Comparison of ENCODE assay signal across 8 cellular contexts in the genomic region with DNA sequence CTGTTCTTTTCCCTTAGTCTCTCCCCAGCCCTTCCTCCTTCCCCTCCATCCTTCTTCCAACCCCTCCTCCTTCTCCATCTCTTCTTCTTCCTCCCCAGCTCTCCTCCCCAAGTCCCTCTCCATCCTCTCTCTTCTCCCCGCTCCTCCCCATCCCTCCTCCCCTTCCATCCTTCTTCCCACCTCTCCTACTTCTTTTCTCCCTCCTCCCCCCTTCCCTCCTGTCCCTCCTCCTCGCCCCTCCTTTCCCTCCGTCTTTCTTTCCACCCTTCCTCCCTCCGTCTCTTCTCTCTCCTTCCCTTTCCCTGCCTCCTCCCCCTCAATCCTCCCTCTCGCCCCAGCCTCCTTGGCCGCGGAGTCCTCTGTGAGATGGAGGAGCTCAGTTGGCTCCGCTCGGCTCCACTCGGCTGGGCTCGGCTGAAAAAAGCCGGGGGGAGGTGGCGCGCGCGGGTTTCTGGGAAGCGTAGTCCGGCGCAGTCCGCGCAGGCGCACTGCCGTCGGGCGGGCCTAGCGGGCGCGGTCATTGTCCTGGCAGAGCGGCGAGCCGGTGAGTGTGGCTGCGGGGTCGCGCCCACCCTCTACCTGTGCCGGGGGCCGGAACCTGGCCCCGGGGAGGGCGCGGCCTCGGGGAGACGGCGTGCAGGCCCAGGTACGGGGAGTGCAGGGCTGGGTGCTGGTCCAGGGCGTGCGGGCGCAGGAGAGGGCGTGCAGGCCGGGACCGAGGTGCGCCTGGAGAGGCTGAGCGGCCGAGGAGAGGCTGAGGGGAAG. TPM values are rescaled to one million over a fixed set of nuclear protein-coding genes. Genes with fewer than 3 reads are reported as not detected.
DNase-seq lines count a peak whose midpoint lies in the region; ATAC-seq and TF ChIP-seq lines count a peak whose summit lies in the region.

TSS of gene ZNF71 (plus strand) at position 520 of the 765 bp plus-strand sequence. CDS start 6,257 bp downstream, outside the sequence.

- H3K4me3 ChIP-seq in DND-41 (ENCODE audit: low read depth in 1 of 2, low read length in 2 of 2) (peak within 1 kb of the TSS; percentile 23 to 73), MG63 (peak within 1 kb of the TSS; percentile 99), SK-N-MC (peak within 1 kb of the TSS; percentile 93)

- H3K27me3 ChIP-seq in DND-41 (ENCODE audit: insufficient read depth, low read length, poor library complexity): no peaks in the 10 kb centered on the region
- no peaks in the 10 kb centered on the region for H3K27me3 ChIP-seq in MG63

- H3K9ac ChIP-seq in DND-41 (ENCODE audit: low read depth, low read length) (peak within 1 kb of the TSS; percentile 59), SK-N-MC (ENCODE audit: insufficient read length) (peak within 1 kb of the TSS; percentile 92)

- H3K79me2 ChIP-seq in DND-41 (ENCODE audit: insufficient read depth, low read length): peaks cover 44% of the 10 kb centered on the region

- H3K9me3 ChIP-seq in DND-41 (ENCODE audit: insufficient read depth, low read length, severe bottlenecking) (peaks cover 4% of the 10 kb centered on the region), MG63 (peaks cover 25% of the 10 kb centered on the region), SK-N-MC (ENCODE audit: low read depth, low read length) (peaks cover 24% of the 10 kb centered on the region)

- H3K27ac ChIP-seq in DND-41 (ENCODE audit: low read length): peak within 1 kb of the TSS; percentile 40
- no peak within 1 kb of the TSS for H3K27ac ChIP-seq in SK-N-MC

- H3K4me2 ChIP-seq in DND-41 (ENCODE audit: insufficient read depth, low read length): peak within 1 kb of the TSS; percentile 68

- peaks cover 24% of the 10 kb centered on the region for H3K4me1 ChIP-seq in DND-41 (ENCODE audit: insufficient read depth, low read length)

- H3K36me3 ChIP-seq in DND-41 (ENCODE audit: insufficient read depth, low read length): peaks cover 14% of the 10 kb centered on the region
- H3K36me3 ChIP-seq in MG63: peaks cover 20% of the 10 kb centered on the region
- H3K36me3 ChIP-seq in SK-N-MC (ENCODE audit: insufficient read depth, low read length): peaks cover 30% of the 10 kb centered on the region

- ATAC-seq in DND-41 (ENCODE audit: insufficient read depth, low read depth): peak; percentile 95

- peaks cover 4% of the 10 kb centered on the region; the same call in 1 of the 2 replicates for H4K20me1 ChIP-seq in DND-41 (ENCODE audit: insufficient read depth, low read length)

- TF ChIP-seq CTCF in DND-41 (IDR thresholded peaks at IDR 0.05; ENCODE audit: borderline replicate concordance, extremely low read depth, low read length, poor library complexity, severe bottlenecking): no peak

- DNase-seq in DND-41: peak; percentile 91
- DNase-seq in H4 (ENCODE audit: low spot score): peak; percentile 88
- peak; percentile 94 for DNase-seq in MG63
- peak; percentile 6 for DNase-seq in SK-N-MC (ENCODE audit: low read depth, low spot score)
- DNase-seq in activated naive CD4-positive, alpha-beta T cell treated with anti-CD3 and anti-CD28 coated beads, Interleukin-2, amount 50 U/mL, for 16 hours: peak; percentile 91
- DNase-seq in glomerular endothelial cell (ENCODE audit: extremely low read depth, low read depth, low spot score): no peak
- DNase-seq in nucleus accumbens (lab: John Stamatoyannopoulos, UW): peak in 55 of 56 donors; percentile 32 to 92 (median 81)
- peak; percentile 88 for DNase-seq in superior temporal gyrus (ENCODE audit: extremely low spot score)

- H2AFZ ChIP-seq in DND-41 (ENCODE audit: low read depth, low read length): peak within 1 kb of the TSS; percentile 96

RNA-seq across cellular contexts. Expression of gene ZNF71, which starts in this region (rescaled TPM):
- 11.5 and 13.2 TPM in 2 replicates for total RNA-seq in H4 (2014; rRNA removed; shearing (Covaris generic))
- 12.7 and 15.9 TPM in 2 replicates for total RNA-seq in MG63 (2014; rRNA removed; shearing (Covaris generic); ENCODE audit: low replicate concordance)
- 24.4 and 24.8 TPM in 2 replicates for total RNA-seq in glomerular endothelial cell

Comparison
In these comparisons a context has a peak if more than half of its experiments do, and no peak if none do; other contexts are left out.
1. H3K4me3 ChIP-seq: peak in every context shown above with its lines; median percentile 99 in MG63; 93 in SK-N-MC; 48 in DND-41.